1 cellular context compared by ENCODE assay signal in genomic region chr5:179152144-179152895, GRCh38.
TF ChIP-seq lines count a peak whose summit lies in the region.

No MANE protein-coding gene starts in this region.

TF ChIP-seq in HepG2, 621 proteins besides CTCF, POLR2A, EP300 and RAD21 (continued from another document):
- no peak for TF ChIP-seq ZNF646 (CRISPR knock-in tag; IDR thresholded peaks at IDR 0.05)
- no peak for TF ChIP-seq ZNF577 (CRISPR knock-in tag; IDR thresholded peaks at IDR 0.05; ENCODE audit: borderline replicate concordance, low read depth)
- TF ChIP-seq DZIP1 (CRISPR knock-in tag; IDR thresholded peaks at IDR 0.05): no peak
- TF ChIP-seq SMARCE1 (IDR thresholded peaks at IDR 0.05; ENCODE audit: borderline replicate concordance): no peak
- no peak for TF ChIP-seq SIN3A (IDR thresholded peaks at IDR 0.05; ENCODE audit: borderline replicate concordance, low read depth, low read length)
- TF ChIP-seq ZNF709 (CRISPR knock-in tag; IDR thresholded peaks at IDR 0.05): no peak
- no peak for TF ChIP-seq ZNF337 (CRISPR knock-in tag; IDR thresholded peaks at IDR 0.05; ENCODE audit: borderline replicate concordance, low read depth)
